8 cellular contexts compared by ENCODE assay signal in genomic region chr15:31459011-31459748, GRCh38.
DNase-seq lines count a peak whose midpoint lies in the region; ATAC-seq and TF ChIP-seq lines count a peak whose summit lies in the region.

No MANE protein-coding gene starts in this region.

- H3K4me1 ChIP-seq in CD4-positive, alpha-beta memory T cell (ENCODE audit: insufficient read depth, low read length), result peaks cover 19% of the 10 kb centered on the region

- DNase-seq in CD4-positive, alpha-beta memory T cell, result peak in 2 of 5 donors; percentile 27 to 65
- DNase-seq in amniotic epithelial cell (ENCODE audit: low read depth) (peak; percentile 44), cerebellum (ENCODE audit: low spot score) (no peak), WTC11 (ENCODE audit: low spot score) (no peak), KG1 (lab: John Stamatoyannopoulos, UW) (no peak), OCI-M1 (lab: John Stamatoyannopoulos, UW) (no peak)

- peaks cover 0 to 11% (median 2%) of the 10 kb centered on the region in 8 donors for H3K9me3 Mint-ChIP-seq in CD4-positive, alpha-beta memory T cell
- no peaks in the 10 kb centered on the region for H3K9me3 Mint-ChIP-seq in WTC11

- H3K4me1 Mint-ChIP-seq in CD4-positive, alpha-beta memory T cell, result peaks cover 15 to 27% (median 19%) of the 10 kb centered on the region in 4 donors
- H3K4me1 Mint-ChIP-seq in WTC11, result peaks cover 17% of the 10 kb centered on the region

- no peaks in the 10 kb centered on the region for H3K9me3 ChIP-seq in CD4-positive, alpha-beta memory T cell (ENCODE audit: control insufficient read depth in 1 of 2, low read length in 2 of 2)

- no peaks in the 10 kb centered on the region for H3K36me3 ChIP-seq in CD4-positive, alpha-beta memory T cell (ENCODE audit: insufficient read depth, low read length)

- no peak overlapping the region for H3K4me3 ChIP-seq in CD4-positive, alpha-beta memory T cell (ENCODE audit: low read length in 2 of 2)

- H3K4me3 Mint-ChIP-seq in CD4-positive, alpha-beta memory T cell, result peak overlapping the region in 6 of 8 donors; percentile 1 to 36 (median 14)
- H3K4me3 Mint-ChIP-seq in WTC11, result no peak overlapping the region

- ATAC-seq in GM21360 (IDR thresholded peaks at IDR 0.05; ENCODE audit: unreplicated experiment) (peak; percentile 85), HG03521 (IDR thresholded peaks at IDR 0.05; ENCODE audit: unreplicated experiment) (peak; percentile 88), WTC11 (no peak)

- CTCF ChIA-PET in CD4-positive, alpha-beta memory T cell (lab: Charles Lee; ENCODE audit: partially characterized antibody), result interaction anchor here (0.9 to 3.2 kb wide), 9 partner anchors 13 to 129 kb away, joined by 3 to 19 read pairs (median 4); no protein-coding TSS in a partner anchor
- CTCF ChIA-PET in WTC11 (lab: Charles Lee), result interaction anchor here (3.7 kb wide), 1 partner anchor 30 kb away, joined by 25 read pairs; no protein-coding TSS in a partner anchor

- H3K27ac ChIP-seq in CD4-positive, alpha-beta memory T cell (ENCODE audit: low read depth, low read length), result no peak overlapping the region

- H3K27ac Mint-ChIP-seq in CD4-positive, alpha-beta memory T cell, result peak overlapping the region in 6 of 7 donors; percentile 1 to 63 (median 24)
- H3K27ac Mint-ChIP-seq in WTC11, result no peak overlapping the region

- TF ChIP-seq CTCF in WTC11 (IDR thresholded peaks at IDR 0.05), result no peak

- no peaks in the 10 kb centered on the region for H3K27me3 ChIP-seq in CD4-positive, alpha-beta memory T cell (ENCODE audit: insufficient read depth, low read length)

- H3K36me3 Mint-ChIP-seq in CD4-positive, alpha-beta memory T cell, result peaks cover 0 to 3% of the 10 kb centered on the region in 2 donors
- H3K36me3 Mint-ChIP-seq in WTC11, result no peaks in the 10 kb centered on the region

- H3K27me3 Mint-ChIP-seq in CD4-positive, alpha-beta memory T cell, result no peaks in the 10 kb centered on the region
- H3K27me3 Mint-ChIP-seq in WTC11 (ENCODE audit: low read depth), result no peaks in the 10 kb centered on the region

- POLR2A ChIA-PET in CD4-positive, alpha-beta memory T cell (lab: Charles Lee; ENCODE audit: partially characterized antibody), result interaction anchor here (0.6 to 2.4 kb wide), 7 partner anchors 14 to 24 kb away, joined by 3 to 7 read pairs (median 3); no protein-coding TSS in a partner anchor
- POLR2A ChIA-PET in WTC11 (lab: Charles Lee), result no interaction called here

- intact Hi-C loops in CD4-positive, alpha-beta memory T cell (cut with micrococcal nuclease), result no loop called here

TF ChIP-seq in WTC11, 78 proteins besides CTCF, POLR2A, EP300 and RAD21:
- TF ChIP-seq ZBTB43 (CRISPR knock-in tag; IDR thresholded peaks at IDR 0.05), result no peak
- no peak for TF ChIP-seq ZNF532 (CRISPR knock-in tag; IDR thresholded peaks at IDR 0.05; ENCODE audit: borderline replicate concordance)
- TF ChIP-seq MAX (CRISPR knock-in tag; IDR thresholded peaks at IDR 0.05), result no peak
- TF ChIP-seq ZNF671 (CRISPR knock-in tag; IDR thresholded peaks at IDR 0.05), result no peak
- TF ChIP-seq RELA (CRISPR knock-in tag; IDR thresholded peaks at IDR 0.05; ENCODE audit: borderline replicate concordance), result no peak
- TF ChIP-seq FOXK1 (CRISPR knock-in tag; IDR thresholded peaks at IDR 0.05), result no peak
- TF ChIP-seq NFATC4 (CRISPR knock-in tag; IDR thresholded peaks at IDR 0.05), result no peak
- no peak for TF ChIP-seq CREB1 (CRISPR knock-in tag; IDR thresholded peaks at IDR 0.05)
- TF ChIP-seq GTF2I (CRISPR knock-in tag; conservative IDR thresholded peaks at IDR 0.05), result no peak
- TF ChIP-seq ZMAT4 (CRISPR knock-in tag; IDR thresholded peaks at IDR 0.05), result no peak
- TF ChIP-seq GRHL2 (CRISPR knock-in tag; IDR thresholded peaks at IDR 0.05; ENCODE audit: insufficient replicate concordance, severe bottlenecking), result no peak
- no peak for TF ChIP-seq USF2 (CRISPR knock-in tag; IDR thresholded peaks at IDR 0.05)
- no peak for TF ChIP-seq ZNF396 (CRISPR knock-in tag; IDR thresholded peaks at IDR 0.05; ENCODE audit: borderline replicate concordance)
- no peak for TF ChIP-seq IRF1 (CRISPR knock-in tag; IDR thresholded peaks at IDR 0.05)
